ENCODE assay signal across 16 cellular contexts in genomic region chr5:151178372-151178771, GRCh38. TPM values are rescaled to one million over a fixed set of nuclear protein-coding genes. Genes with fewer than 3 reads are reported as not detected.
DNase-seq lines count a peak whose midpoint lies in the region; ATAC-seq and TF ChIP-seq lines count a peak whose summit lies in the region.
"Had no signal": no experiment of that assay in that cellular context is flagged by ENCODE, and none has a peak within 500 bp of the region (broad histone marks: within the 10 kb centered on the region; RNA-seq: fewer than 3 reads in every experiment).

No MANE protein-coding gene starts in this region.

- peak overlapping the region; percentile 39 for H3K27ac Mint-ChIP-seq in activated T-cell treated with anti-CD3 and anti-CD28 coated beads, Interleukin-2, amount 50 U/mL, for 24 hours
- H3K27ac Mint-ChIP-seq in activated T-cell treated with anti-CD3 and anti-CD28 coated beads, Interleukin-2, amount 50 U/mL, for 72 hours = no peak overlapping the region

- peaks cover 5% of the 10 kb centered on the region for H3K4me1 Mint-ChIP-seq in activated T-cell treated with anti-CD3 and anti-CD28 coated beads, Interleukin-2, amount 50 U/mL, for 24 hours (ENCODE audit: low read depth)
- no peaks in the 10 kb centered on the region for H3K4me1 Mint-ChIP-seq in activated T-cell treated with anti-CD3 and anti-CD28 coated beads, Interleukin-2, amount 50 U/mL, for 72 hours (ENCODE audit: low read depth)

- no peaks in the 10 kb centered on the region for H3K79me2 ChIP-seq in Karpas-422 (ENCODE audit: low read length)

- no peaks in the 10 kb centered on the region for H3K9me3 Mint-ChIP-seq in activated T-cell treated with anti-CD3 and anti-CD28 coated beads, Interleukin-2, amount 50 U/mL, for 24 hours
- no peaks in the 10 kb centered on the region for H3K9me3 Mint-ChIP-seq in activated T-cell treated with anti-CD3 and anti-CD28 coated beads, Interleukin-2, amount 50 U/mL, for 72 hours

- peak overlapping the region; percentile 54 for H3K9ac ChIP-seq in Karpas-422 (ENCODE audit: low read length)

- H3K4me2 ChIP-seq in Karpas-422 (ENCODE audit: low read depth, low read length, poor library complexity, severe bottlenecking) = peak overlapping the region; percentile 54

- peak overlapping the region; percentile 16 for H3K4me3 ChIP-seq in Karpas-422 (ENCODE audit: low read length)
- H3K4me3 ChIP-seq: SJCRH30 had no signal

- peaks cover 56% of the 10 kb centered on the region for H3K4me1 ChIP-seq in Karpas-422 (ENCODE audit: low read length)
- H3K4me1 ChIP-seq: SJCRH30 had no signal

- peak overlapping the region; percentile 88 for H3K27ac ChIP-seq in Karpas-422 (ENCODE audit: low read length)
- H3K27ac ChIP-seq: SJCRH30 had no signal

- no peak for DNase-seq in activated T-cell treated with anti-CD3 and anti-CD28 coated beads, Interleukin-2, amount 50 U/mL, for 24 hours
- DNase-seq in activated T-cell treated with anti-CD3 and anti-CD28 coated beads, Interleukin-2, amount 50 U/mL, for 72 hours = no peak
- DNase-seq in Karpas-422 = peak; percentile 71
- peak; percentile 8 for DNase-seq in ecto neural progenitor cell (ENCODE audit: low spot score)
- DNase-seq in stimulated activated CD8-positive, alpha-beta memory T cell treated with anti-CD3 and anti-CD28 coated beads, Interleukin-4, amount 100 ng/mL, for 48 hours = peak; percentile 8
- no peak for DNase-seq in COLO829 (ENCODE audit: low spot score)
- no peak for DNase-seq in HuH-7 (ENCODE audit: low spot score)
- DNase-seq: 8988T, KBM-7, MV-4-11, NCI-H1694 treated with DMSO at 0.1 percent for 48 hours, NCI-H2107, NCI-H345, NCI-H524 treated with DMSO at 0.1 percent for 48 hours, SJCRH30 had no signal

- H3K9me2 ChIP-seq in Karpas-422 (replicated peaks; ENCODE audit: insufficient read depth, low read length) = no peaks in the 10 kb centered on the region

- ATAC-seq in activated T-cell treated with anti-CD3 and anti-CD28 coated beads, Interleukin-2, amount 50 U/mL, for 72 hours (replicated peaks in 1 of 2) = no peak
- ATAC-seq in GM18505 (IDR thresholded peaks at IDR 0.05; ENCODE audit: unreplicated experiment) = no peak

- peaks cover 40% of the 10 kb centered on the region for H3K36me3 Mint-ChIP-seq in activated T-cell treated with anti-CD3 and anti-CD28 coated beads, Interleukin-2, amount 50 U/mL, for 24 hours (ENCODE audit: low read depth)
- H3K36me3 Mint-ChIP-seq in activated T-cell treated with anti-CD3 and anti-CD28 coated beads, Interleukin-2, amount 50 U/mL, for 72 hours (ENCODE audit: insufficient read depth in 2 of 2) = no peaks in the 10 kb centered on the region

- TF ChIP-seq POLR2A in GM18505 (IDR thresholded peaks at IDR 0.05; ENCODE audit: borderline replicate concordance, extremely low read depth, insufficient read depth, insufficient read length) = no peak

- H4K20me1 ChIP-seq in Karpas-422 (ENCODE audit: insufficient read depth, low read depth, low read length) = no peaks in the 10 kb centered on the region

- no peaks in the 10 kb centered on the region for H3K27me3 Mint-ChIP-seq in activated T-cell treated with anti-CD3 and anti-CD28 coated beads, Interleukin-2, amount 50 U/mL, for 24 hours
- H3K27me3 Mint-ChIP-seq in activated T-cell treated with anti-CD3 and anti-CD28 coated beads, Interleukin-2, amount 50 U/mL, for 72 hours (ENCODE audit: low read depth) = no peaks in the 10 kb centered on the region

- no peaks in the 10 kb centered on the region for H3K27me3 ChIP-seq in Karpas-422 (ENCODE audit: low read length)
- H3K27me3 ChIP-seq: SJCRH30 had no signal

- H2AFZ ChIP-seq in Karpas-422 (ENCODE audit: low read length) = no peak overlapping the region

- H3K9me3 ChIP-seq in Karpas-422 (ENCODE audit: low read length) = no peaks in the 10 kb centered on the region
- H3K9me3 ChIP-seq: SJCRH30 had no signal

- H3K36me3 ChIP-seq in Karpas-422 (ENCODE audit: insufficient read depth, low read length) = peaks cover 51% of the 10 kb centered on the region
- H3K36me3 ChIP-seq: SJCRH30 had no signal

- H3K4me3 Mint-ChIP-seq in activated T-cell treated with anti-CD3 and anti-CD28 coated beads, Interleukin-2, amount 50 U/mL, for 24 hours = no peak overlapping the region
- H3K4me3 Mint-ChIP-seq in activated T-cell treated with anti-CD3 and anti-CD28 coated beads, Interleukin-2, amount 50 U/mL, for 72 hours = no peak overlapping the region

RNA-seq across cellular contexts. Expression of gene ANXA6, which starts 20.8 kb away (rescaled TPM):
- total RNA-seq in activated T-cell treated with anti-CD3 and anti-CD28 coated beads, Interleukin-2, amount 50 U/mL, for 72 hours = 100 to 1,000 TPM; 127 to 171 TPM
- 277 and 387 TPM in 2 replicates for total RNA-seq in Karpas-422 (2014; rRNA removed; shearing (Covaris generic); ENCODE audit: low replicate concordance)

RNA-seq across cellular contexts. Expression of gene CCDC69, which starts 45.5 kb away (rescaled TPM):
- 10 to 100 TPM; 44.8 to 53.1 TPM for total RNA-seq in activated T-cell treated with anti-CD3 and anti-CD28 coated beads, Interleukin-2, amount 50 U/mL, for 72 hours
- total RNA-seq in Karpas-422 (2014; rRNA removed; shearing (Covaris generic); ENCODE audit: low replicate concordance) = 241 and 291 TPM in 2 replicates

Comparison
In these comparisons a context has a peak if more than half of its experiments do, and no peak if none do; other contexts are left out.
1. DNase-seq: peak in Karpas-422 (single experiment), ecto neural progenitor cell (single experiment) and stimulated activated CD8-positive, alpha-beta memory T cell treated with anti-CD3 and anti-CD28 coated beads, Interleukin-4, amount 100 ng/mL, for 48 hours (single experiment); none in activated T-cell treated with anti-CD3 and anti-CD28 coated beads, Interleukin-2, amount 50 U/mL, for 24 hours (single experiment), activated T-cell treated with anti-CD3 and anti-CD28 coated beads, Interleukin-2, amount 50 U/mL, for 72 hours (0 of 2), COLO829 (single experiment) and HuH-7 (single experiment).